In genomic region chr1:214641214-214641895, GRCh38 we compare ENCODE assay signal across 20 cellular contexts.
"Had no signal": no experiment of that assay in that cellular context is flagged by ENCODE, and none has a peak within 500 bp of the region (broad histone marks: within the 10 kb centered on the region; RNA-seq: fewer than 3 reads in every experiment).

No MANE protein-coding gene starts in this region.

- H3K9me3 Mint-ChIP-seq: activated naive CD8-positive, alpha-beta T cell treated with anti-CD3 and anti-CD28 coated beads, Interleukin-2, amount 10 ng/mL, durations not matched to agents 7 days and 5 days; naive B cell; neural progenitor cell; WTC11 had no signal

- H3K36me3 Mint-ChIP-seq: naive B cell had no signal

- H3K9me3 ChIP-seq: breast epithelium, heart right ventricle, lower lobe of right lung, prostate gland, tibial artery had no signal

- ATAC-seq: heart right ventricle; lower lobe of right lung; stimulated activated naive CD8-positive, alpha-beta T cell treated with anti-CD3 and anti-CD28 coated beads, Interleukin-15, Interleukin-2, amounts not matched to agents 100 U/mL and 50 U/mL, for 24 hours; WTC11 had no signal

- FAIRE-seq: keratinocyte had no signal

- H3K4me1 Mint-ChIP-seq: naive B cell, neural progenitor cell, WTC11 had no signal

- H3K4me3 ChIP-seq: breast epithelium, coronary artery, heart right ventricle, lower lobe of right lung, neural progenitor cell, prostate gland, tibial artery had no signal

- H3K4me2 ChIP-seq: neural progenitor cell had no signal

- H3K36me3 ChIP-seq: breast epithelium, lower lobe of right lung, prostate gland, tibial artery had no signal

- H3K4me1 ChIP-seq: breast epithelium, heart right ventricle, lower lobe of right lung, neural progenitor cell, prostate gland, tibial artery had no signal

- DNase-seq: activated CD4-positive, alpha-beta T cell treated with anti-CD3 and anti-CD28 coated beads, Interleukin-2, amount 50 U/mL, for 48 hours; activated effector memory CD4-positive, alpha-beta T cell treated with Interleukin-2 at 50 U/mL for 16 hours; activated naive CD4-positive, alpha-beta T cell treated with anti-CD3 and anti-CD28 coated beads for 36 hours; activated naive CD8-positive, alpha-beta T cell treated with anti-CD3 and anti-CD28 coated beads, Interleukin-2, amount 10 ng/mL, durations not matched to agents 7 days and 5 days; activated T-cell treated with anti-CD3 and anti-CD28 coated beads, Interleukin-2, amount 50 U/mL, for 72 hours; amniotic stem cell; heart right ventricle; lower lobe of right lung; mesendoderm; naive B cell; stimulated activated CD4-positive, alpha-beta T cell treated with anti-CD3 and anti-CD28 coated beads, Interleukin-4, amount 100 ng/mL, for 4 hours; stimulated activated naive CD8-positive, alpha-beta T cell treated with anti-CD3 and anti-CD28 coated beads, Interleukin-15, Interleukin-2, amounts not matched to agents 100 U/mL and 50 U/mL, for 24 hours; T1000; tibial artery had no signal

- H2AFZ ChIP-seq: neural progenitor cell had no signal

- H3K27ac ChIP-seq: breast epithelium, coronary artery, heart right ventricle, lower lobe of right lung, neural progenitor cell, prostate gland, tibial artery had no signal

- H3K27ac Mint-ChIP-seq: activated naive CD4-positive, alpha-beta T cell treated with anti-CD3 and anti-CD28 coated beads for 36 hours; activated naive CD8-positive, alpha-beta T cell treated with anti-CD3 and anti-CD28 coated beads, Interleukin-2, amount 10 ng/mL, durations not matched to agents 7 days and 5 days; activated T-cell treated with anti-CD3 and anti-CD28 coated beads, Interleukin-2, amount 50 U/mL, for 72 hours; naive B cell; neural progenitor cell; WTC11 had no signal

- H3K4me3 Mint-ChIP-seq: activated naive CD4-positive, alpha-beta T cell treated with anti-CD3 and anti-CD28 coated beads for 36 hours; activated naive CD8-positive, alpha-beta T cell treated with anti-CD3 and anti-CD28 coated beads, Interleukin-2, amount 10 ng/mL, durations not matched to agents 7 days and 5 days; activated T-cell treated with anti-CD3 and anti-CD28 coated beads, Interleukin-2, amount 50 U/mL, for 72 hours; naive B cell; neural progenitor cell; WTC11 had no signal

- H3K27me3 Mint-ChIP-seq: activated naive CD8-positive, alpha-beta T cell treated with anti-CD3 and anti-CD28 coated beads, Interleukin-2, amount 10 ng/mL, durations not matched to agents 7 days and 5 days; naive B cell had no signal

- H3K27me3 ChIP-seq: breast epithelium, heart right ventricle, neural progenitor cell, tibial artery had no signal

- H3K9ac ChIP-seq: neural progenitor cell had no signal
